20 cellular contexts compared by ENCODE assay signal in the genomic region with DNA sequence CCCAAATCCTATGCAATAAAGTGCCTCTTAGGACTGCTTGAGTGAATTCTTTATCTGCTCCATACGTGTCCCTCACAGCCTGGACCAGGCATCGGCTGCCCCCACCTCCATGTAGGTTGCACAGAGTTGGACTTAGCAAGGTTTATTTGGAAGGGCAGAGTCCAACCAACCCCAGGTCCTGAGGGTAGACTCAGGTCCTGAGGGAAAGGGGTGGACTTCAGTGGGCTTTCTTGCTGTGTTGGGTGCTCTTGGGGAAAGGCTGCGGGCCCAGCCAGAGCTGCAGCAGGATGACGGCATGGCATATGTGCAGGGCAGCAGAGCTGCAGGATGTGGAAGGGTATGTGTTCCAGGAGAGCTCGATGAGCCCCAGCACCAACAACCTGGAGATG. TPM values are rescaled to one million over a fixed set of nuclear protein-coding genes. Genes with fewer than 3 reads are reported as not detected.
"Had no signal": no experiment of that assay in that cellular context is flagged by ENCODE, and none has a peak within 500 bp of the region (broad histone marks: within the 10 kb centered on the region; RNA-seq: fewer than 3 reads in every experiment).

No MANE protein-coding gene starts in this region.

- ATAC-seq: effector memory CD8-positive, alpha-beta T cell had no signal

- H3K27ac ChIP-seq: epithelial cell of prostate, left lung, psoas muscle had no signal

- DNase-seq: activated B cell treated with CpG ODN at 0.5 μM for 24 hours; activated CD4-positive, alpha-beta T cell treated with anti-CD3 and anti-CD28 coated beads for 4 hours; activated CD8-positive, alpha-beta memory T cell treated with anti-CD3 and anti-CD28 coated beads, Interleukin-2, amount 10 ng/mL, durations not matched to agents 7 days and 5 days; amniotic stem cell; effector memory CD8-positive, alpha-beta T cell; hypothalamus; stimulated activated CD4-positive, alpha-beta T cell treated with anti-CD3 and anti-CD28 coated beads, Interleukin-4, amount 100 ng/mL, for 1 hour; T-helper 2 cell had no signal

- FAIRE-seq: small intestine had no signal

- H3K9me3 ChIP-seq: left lung, psoas muscle, stomach had no signal

- H3K4me3 ChIP-seq: left lung, psoas muscle had no signal

RNA-seq across cellular contexts. Expression of a gene that starts 12.9 kb away (rescaled TPM):
- total RNA-seq: activated CD4-positive, alpha-beta memory T cell treated with anti-CD3 and anti-CD28 coated beads for 36 hours; activated CD8-positive, alpha-beta memory T cell treated with anti-CD3 and anti-CD28 coated beads, Interleukin-2, amount 10 ng/mL, durations not matched to agents 7 days and 5 days; cardiac septum; right cardiac atrium had no signal

RNA-seq across cellular contexts. Expression of a gene that starts 19.1 kb away (rescaled TPM):
- total RNA-seq: activated B cell treated with CpG ODN at 0.5 μM for 24 hours, dermis blood vessel endothelial cell, mononuclear cell, psoas muscle, stomach had no signal

RNA-seq across cellular contexts. Expression of a gene that starts 33.5 kb away (rescaled TPM):
- total RNA-seq: activated B cell treated with CpG ODN at 0.5 μM for 24 hours; activated CD4-positive, alpha-beta memory T cell treated with anti-CD3 and anti-CD28 coated beads for 36 hours; activated CD8-positive, alpha-beta memory T cell treated with anti-CD3 and anti-CD28 coated beads, Interleukin-2, amount 10 ng/mL, durations not matched to agents 7 days and 5 days; dermis blood vessel endothelial cell; left lung; mononuclear cell; neural crest cell; omental fat pad; psoas muscle had no signal
- polyA plus RNA-seq: psoas muscle, stomach had no signal
